Comparison of ENCODE assay signal across 13 cellular contexts in the genomic region with DNA sequence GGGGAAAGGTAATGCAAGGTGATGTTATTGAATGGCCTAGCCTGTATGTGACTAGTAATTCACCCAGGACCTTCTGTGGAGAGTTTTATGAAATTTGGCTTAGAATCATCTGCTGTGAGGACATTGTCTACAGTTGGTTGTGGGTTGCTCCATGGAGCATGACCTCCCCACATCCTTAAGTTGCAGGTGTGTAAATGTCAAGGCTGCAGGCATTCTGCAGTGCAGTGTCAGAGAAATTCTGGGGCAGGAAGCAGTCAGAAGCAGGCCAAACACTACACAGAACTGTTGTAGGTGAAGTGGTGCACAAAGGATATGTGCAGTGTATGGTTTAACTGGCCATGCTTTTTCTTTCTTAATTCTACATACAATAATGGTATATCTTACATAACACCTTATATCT.
DNase-seq lines count a peak whose midpoint lies in the region; ATAC-seq and TF ChIP-seq lines count a peak whose summit lies in the region.
"Had no signal": no experiment of that assay in that cellular context is flagged by ENCODE, and none has a peak within 500 bp of the region (broad histone marks: within the 10 kb centered on the region; RNA-seq: fewer than 3 reads in every experiment).

No MANE protein-coding gene starts in this region.

- intact Hi-C loops in CD4-positive, alpha-beta memory T cell (cut with micrococcal nuclease), result no loop called here

- H3K4me1 ChIP-seq in CD4-positive, alpha-beta memory T cell (ENCODE audit: insufficient read depth, low read length), result no peaks in the 10 kb centered on the region

- no peaks in the 10 kb centered on the region for H3K36me3 Mint-ChIP-seq in T-cell
- no peaks in the 10 kb centered on the region for H3K36me3 Mint-ChIP-seq in CD4-positive, alpha-beta memory T cell
- no peaks in the 10 kb centered on the region for H3K36me3 Mint-ChIP-seq in activated T-cell treated with anti-CD3 and anti-CD28 coated beads, Interleukin-2, amount 50 U/mL, for 24 hours (ENCODE audit: low read depth)

- no peaks in the 10 kb centered on the region for H3K27me3 ChIP-seq in CD4-positive, alpha-beta memory T cell (ENCODE audit: insufficient read depth, low read length)
- H3K27me3 ChIP-seq: esophagus muscularis mucosa had no signal

- H3K4me1 Mint-ChIP-seq in T-cell, result peaks cover 27 to 36% (median 32%) of the 10 kb centered on the region in 3 donors
- H3K4me1 Mint-ChIP-seq in CD4-positive, alpha-beta memory T cell, result peaks cover 0 to 12% (median 10%) of the 10 kb centered on the region in 4 donors
- peaks cover 35% of the 10 kb centered on the region for H3K4me1 Mint-ChIP-seq in activated T-cell treated with anti-CD3 and anti-CD28 coated beads, Interleukin-2, amount 50 U/mL, for 24 hours (ENCODE audit: low read depth)

- H3K36me3 ChIP-seq in CD4-positive, alpha-beta memory T cell (ENCODE audit: insufficient read depth, low read length), result no peaks in the 10 kb centered on the region
- H3K36me3 ChIP-seq: esophagus muscularis mucosa had no signal

- H3K9me3 ChIP-seq in CD4-positive, alpha-beta memory T cell (ENCODE audit: control insufficient read depth in 1 of 2, low read length in 2 of 2), result no peaks in the 10 kb centered on the region

- H3K4me3 ChIP-seq in CD4-positive, alpha-beta memory T cell (ENCODE audit: low read length in 2 of 2), result no peak overlapping the region
- H3K4me3 ChIP-seq: esophagus muscularis mucosa, GM23248 had no signal

- no peak overlapping the region for H3K27ac ChIP-seq in CD4-positive, alpha-beta memory T cell (ENCODE audit: low read depth, low read length)
- H3K27ac ChIP-seq: esophagus muscularis mucosa, GM23248 had no signal

- no peak for TF ChIP-seq CTCF in GM13977 (IDR thresholded peaks at IDR 0.05; ENCODE audit: extremely low read depth, insufficient read depth, missing control alignments)

- H3K27me3 Mint-ChIP-seq in T-cell, result no peaks in the 10 kb centered on the region
- peaks cover 1 to 3% of the 10 kb centered on the region in 2 donors for H3K27me3 Mint-ChIP-seq in CD4-positive, alpha-beta memory T cell
- H3K27me3 Mint-ChIP-seq in activated T-cell treated with anti-CD3 and anti-CD28 coated beads, Interleukin-2, amount 50 U/mL, for 24 hours, result no peaks in the 10 kb centered on the region

- CTCF ChIA-PET in T-cell (lab: Charles Lee), result interaction anchor here in 1 of 2 donors (0.6 kb wide), 1 partner anchor 951 kb away, joined by 3 read pairs; no protein-coding TSS in a partner anchor
- CTCF ChIA-PET in CD4-positive, alpha-beta memory T cell (lab: Charles Lee; ENCODE audit: partially characterized antibody), result no interaction called here

- H3K27ac Mint-ChIP-seq in T-cell, result peak overlapping the region in 1 of 2 donors; percentile 72
- no peak overlapping the region for H3K27ac Mint-ChIP-seq in CD4-positive, alpha-beta memory T cell
- H3K27ac Mint-ChIP-seq in activated T-cell treated with anti-CD3 and anti-CD28 coated beads, Interleukin-2, amount 50 U/mL, for 24 hours, result no peak overlapping the region

- DNase-seq in GM13977 (ENCODE audit: low spot score) (peak; percentile 28), T-cell (peak in 1 of 34 experiments; percentile 6), NCI-H2029 treated with DMSO at 0.1 percent for 48 hours (lab: John Stamatoyannopoulos, UW) (no peak)
- no peak for DNase-seq in CD4-positive, alpha-beta memory T cell
- no peak for DNase-seq in activated T-cell treated with anti-CD3 and anti-CD28 coated beads, Interleukin-2, amount 50 U/mL, for 24 hours
- DNase-seq: COR-L47, GM23248, Karpas-422, NCI-H69 had no signal

- POLR2A ChIA-PET in T-cell (lab: Charles Lee), result no interaction called here
- POLR2A ChIA-PET in CD4-positive, alpha-beta memory T cell (lab: Charles Lee; ENCODE audit: partially characterized antibody), result no interaction called here

- ATAC-seq in GM19463 (IDR thresholded peaks at IDR 0.05; ENCODE audit: unreplicated experiment), result peak; percentile 48
- peak; percentile 87 for ATAC-seq in HG02973 (IDR thresholded peaks at IDR 0.05; ENCODE audit: unreplicated experiment)
- peak in 3 of 4 experiments; percentile 23 to 45 (median 40) for ATAC-seq in T-cell (replicated peaks in 1 of 4)
- no peak for ATAC-seq in GM19324 (IDR thresholded peaks at IDR 0.05; ENCODE audit: low FRiP score, unreplicated experiment)

- H3K4me3 Mint-ChIP-seq in T-cell, result no peak overlapping the region
- H3K4me3 Mint-ChIP-seq in CD4-positive, alpha-beta memory T cell, result no peak overlapping the region
- H3K4me3 Mint-ChIP-seq in activated T-cell treated with anti-CD3 and anti-CD28 coated beads, Interleukin-2, amount 50 U/mL, for 24 hours, result no peak overlapping the region

- peaks cover 2 to 10% (median 6%) of the 10 kb centered on the region in 3 donors for H3K9me3 Mint-ChIP-seq in T-cell
- H3K9me3 Mint-ChIP-seq in CD4-positive, alpha-beta memory T cell, result peaks cover under 1 to 8% (median 4%) of the 10 kb centered on the region in 8 donors
- H3K9me3 Mint-ChIP-seq in activated T-cell treated with anti-CD3 and anti-CD28 coated beads, Interleukin-2, amount 50 U/mL, for 24 hours, result peaks cover 11% of the 10 kb centered on the region

- in situ Hi-C loops in GM13977 (cut with MboI; ENCODE audit: low pct_unique_long_range_greater_than_20kb, low sequenced_read_pairs, unreplicated experiment), result no loop called here
